Comparison of ENCODE assay signal across 32 cellular contexts in the genomic region with DNA sequence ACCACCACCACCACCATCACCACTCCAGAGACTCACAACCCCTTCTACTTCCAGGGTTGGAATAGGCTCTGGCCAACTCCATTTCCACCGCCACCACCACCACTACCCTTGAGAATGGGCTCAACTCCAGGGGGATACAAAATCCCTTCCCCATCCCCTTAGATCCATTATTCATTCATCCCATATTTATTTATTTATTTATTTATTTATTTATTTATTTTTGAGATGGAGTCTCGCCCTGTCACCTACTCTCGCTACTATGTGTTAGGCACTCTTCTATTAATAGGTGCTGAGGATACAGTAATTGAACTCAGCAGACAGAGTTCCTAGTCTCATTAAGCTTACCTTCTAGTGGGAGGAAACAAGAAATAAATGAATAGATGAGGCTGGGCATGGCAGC. TPM values are rescaled to one million over a fixed set of nuclear protein-coding genes. Genes with fewer than 3 reads are reported as not detected.
"Had no signal": no experiment of that assay in that cellular context is flagged by ENCODE, and none has a peak within 500 bp of the region (broad histone marks: within the 10 kb centered on the region; RNA-seq: fewer than 3 reads in every experiment).

No MANE protein-coding gene starts in this region.

- H3K4me1 ChIP-seq: breast epithelium had no signal

- H3K4me3 Mint-ChIP-seq: activated CD4-positive, alpha-beta memory T cell treated with anti-CD3 and anti-CD28 coated beads for 36 hours; activated CD4-positive, alpha-beta T cell treated with anti-CD3 and anti-CD28 coated beads for 36 hours; activated CD4-positive, alpha-beta T cell treated with anti-CD3 and anti-CD28 coated beads, Interleukin-2, amount 10 ng/mL, durations not matched to agents 24 days and 14 days; activated CD8-positive, alpha-beta memory T cell treated with anti-CD3 and anti-CD28 coated beads, Interleukin-2, amount 10 ng/mL, durations not matched to agents 7 days and 5 days; activated CD8-positive, alpha-beta T cell treated with anti-CD3 and anti-CD28 coated beads, Interleukin-2, amount 10 ng/mL, durations not matched to agents 7 days and 5 days; activated naive CD4-positive, alpha-beta T cell treated with anti-CD3 and anti-CD28 coated beads, Interleukin-2, amount 10 ng/mL, durations not matched to agents 7 days and 5 days; activated naive CD8-positive, alpha-beta T cell treated with anti-CD3 and anti-CD28 coated beads, Interleukin-2, amount 10 ng/mL, durations not matched to agents 7 days and 5 days; activated T-helper 1 cell treated with anti-CD3 and anti-CD28 coated beads, Interleukin-12 subunit alpha, Interleukin-12 subunit beta, Interleukin-2, Interleukin-4 antibody, amounts not matched to agents 30 ng/mL and 10 ng/mL and 1 ng/mL, durations not matched to agents 14 hours and 24 hours and 36 hours; dendritic cell treated with granulocyte-macrophage colony-stimulating factor and Interleukin-4, amounts not matched to agents 40 ng/mL and 50 ng/mL, for 4 days had no signal

- H3K36me3 ChIP-seq: ascending aorta, breast epithelium, cardiac muscle cell, esophagus muscularis mucosa, gastrocnemius medialis had no signal

- ATAC-seq: activated CD4-positive, alpha-beta T cell treated with anti-CD3 and anti-CD28 coated beads for 36 hours; activated CD8-positive, alpha-beta memory T cell treated with anti-CD3 and anti-CD28 coated beads, Interleukin-2, amount 10 ng/mL, durations not matched to agents 7 days and 5 days; activated CD8-positive, alpha-beta T cell treated with anti-CD3 and anti-CD28 coated beads, Interleukin-2, amount 10 ng/mL, durations not matched to agents 7 days and 5 days; activated naive CD4-positive, alpha-beta T cell treated with anti-CD3 and anti-CD28 coated beads, Interleukin-2, amount 50 U/mL, for 72 hours; foreskin keratinocyte; gastrocnemius medialis had no signal

- H3K9me3 ChIP-seq: ascending aorta, breast epithelium, esophagus muscularis mucosa, gastrocnemius medialis had no signal

- DNase-seq: activated CD4-positive, alpha-beta memory T cell treated with anti-CD3 and anti-CD28 coated beads for 36 hours; activated CD4-positive, alpha-beta T cell treated with anti-CD3 and anti-CD28 coated beads for 36 hours; activated CD4-positive, alpha-beta T cell treated with anti-CD3 and anti-CD28 coated beads, Interleukin-2, amount 10 ng/mL, durations not matched to agents 24 days and 14 days; activated CD4-positive, CD25-positive, alpha-beta regulatory T cell; activated CD4-positive, CD25-positive, alpha-beta regulatory T cell treated with anti-CD3 and anti-CD28 coated beads, Interleukin-2, amount 50 U/mL, for 72 hours; activated CD8-positive, alpha-beta memory T cell treated with anti-CD3 and anti-CD28 coated beads, Interleukin-2, amount 10 ng/mL, durations not matched to agents 7 days and 5 days; activated CD8-positive, alpha-beta memory T cell treated with anti-CD3 and anti-CD28 coated beads, Interleukin-2, amount 50 U/mL, for 4 hours; activated CD8-positive, alpha-beta T cell treated with anti-CD3 and anti-CD28 coated beads, Interleukin-2, amount 10 ng/mL, durations not matched to agents 7 days and 5 days; activated effector memory CD4-positive, alpha-beta T cell treated with anti-CD3 and anti-CD28 coated beads, Interleukin-2, amount 50 U/mL, for 16 hours; activated naive CD4-positive, alpha-beta T cell treated with anti-CD3 and anti-CD28 coated beads, Interleukin-2, amount 10 ng/mL, durations not matched to agents 7 days and 5 days; activated naive CD8-positive, alpha-beta T cell treated with anti-CD3 and anti-CD28 coated beads, Interleukin-2, amount 10 ng/mL, durations not matched to agents 7 days and 5 days; activated T-cell treated with anti-CD3 and anti-CD28 coated beads, Interleukin-2, amount 50 U/mL, for 1 hour; activated T-cell treated with anti-CD3 and anti-CD28 coated beads, Interleukin-2, amount 50 U/mL, for 48 hours; central memory CD4-positive, alpha-beta T cell; cerebellar nuclear complex; dorsolateral prefrontal cortex; effector memory CD4-positive, alpha-beta T cell; erythroblast; foreskin keratinocyte; gastrocnemius medialis; glutamatergic neuron; T-helper 2 cell had no signal

- H3K36me3 Mint-ChIP-seq: activated CD4-positive, alpha-beta memory T cell treated with anti-CD3 and anti-CD28 coated beads for 36 hours; activated CD8-positive, alpha-beta memory T cell treated with anti-CD3 and anti-CD28 coated beads, Interleukin-2, amount 10 ng/mL, durations not matched to agents 7 days and 5 days; activated naive CD4-positive, alpha-beta T cell treated with anti-CD3 and anti-CD28 coated beads, Interleukin-2, amount 10 ng/mL, durations not matched to agents 7 days and 5 days; activated naive CD4-positive, alpha-beta T cell treated with anti-CD3 and anti-CD28 coated beads, Interleukin-2, amount 50 U/mL, for 72 hours; activated naive CD8-positive, alpha-beta T cell treated with anti-CD3 and anti-CD28 coated beads, Interleukin-2, amount 10 ng/mL, durations not matched to agents 7 days and 5 days; brain had no signal

- H3K27me3 ChIP-seq: ascending aorta, breast epithelium, cardiac muscle cell, dorsolateral prefrontal cortex, esophagus muscularis mucosa, foreskin keratinocyte, gastrocnemius medialis had no signal

- H3K27ac Mint-ChIP-seq: activated CD4-positive, alpha-beta memory T cell treated with anti-CD3 and anti-CD28 coated beads for 36 hours; activated CD4-positive, alpha-beta T cell treated with anti-CD3 and anti-CD28 coated beads for 36 hours; activated CD4-positive, alpha-beta T cell treated with anti-CD3 and anti-CD28 coated beads, Interleukin-2, amount 10 ng/mL, durations not matched to agents 24 days and 14 days; activated CD8-positive, alpha-beta memory T cell treated with anti-CD3 and anti-CD28 coated beads, Interleukin-2, amount 10 ng/mL, durations not matched to agents 7 days and 5 days; activated CD8-positive, alpha-beta T cell treated with anti-CD3 and anti-CD28 coated beads, Interleukin-2, amount 10 ng/mL, durations not matched to agents 7 days and 5 days; activated naive CD4-positive, alpha-beta T cell treated with anti-CD3 and anti-CD28 coated beads, Interleukin-2, amount 10 ng/mL, durations not matched to agents 7 days and 5 days; activated naive CD4-positive, alpha-beta T cell treated with anti-CD3 and anti-CD28 coated beads, Interleukin-2, amount 50 U/mL, for 72 hours; activated naive CD8-positive, alpha-beta T cell treated with anti-CD3 and anti-CD28 coated beads, Interleukin-2, amount 10 ng/mL, durations not matched to agents 7 days and 5 days; activated T-helper 1 cell treated with anti-CD3 and anti-CD28 coated beads, Interleukin-12 subunit alpha, Interleukin-12 subunit beta, Interleukin-2, Interleukin-4 antibody, amounts not matched to agents 30 ng/mL and 10 ng/mL and 1 ng/mL, durations not matched to agents 14 hours and 24 hours and 36 hours; activated T-helper 2 cell treated with anti-CD3 and anti-CD28 coated beads, Interferon-gamma antibody, Interleukin-2, Interleukin-4, amounts not matched to agents 10 μg/mL and 5 μg/mL and 100 μg/mL, durations not matched to agents 14 hours and 24 hours and 36 hours; brain; dendritic cell treated with granulocyte-macrophage colony-stimulating factor and Interleukin-4, amounts not matched to agents 40 ng/mL and 50 ng/mL, for 4 days had no signal

- H3K4me3 ChIP-seq: ascending aorta, breast epithelium, cardiac muscle cell, coronary artery, dorsolateral prefrontal cortex, esophagus muscularis mucosa, gastrocnemius medialis had no signal

- H3K27ac ChIP-seq: ascending aorta, breast epithelium, cardiac muscle cell, coronary artery, dorsolateral prefrontal cortex, esophagus muscularis mucosa, foreskin keratinocyte, gastrocnemius medialis had no signal

- H3K9me3 Mint-ChIP-seq: activated CD4-positive, alpha-beta memory T cell treated with anti-CD3 and anti-CD28 coated beads for 36 hours; activated CD4-positive, alpha-beta T cell treated with anti-CD3 and anti-CD28 coated beads, Interleukin-2, amount 10 ng/mL, durations not matched to agents 24 days and 14 days; activated naive CD4-positive, alpha-beta T cell treated with anti-CD3 and anti-CD28 coated beads, Interleukin-2, amount 10 ng/mL, durations not matched to agents 7 days and 5 days; activated naive CD4-positive, alpha-beta T cell treated with anti-CD3 and anti-CD28 coated beads, Interleukin-2, amount 50 U/mL, for 72 hours; activated naive CD8-positive, alpha-beta T cell treated with anti-CD3 and anti-CD28 coated beads, Interleukin-2, amount 10 ng/mL, durations not matched to agents 7 days and 5 days; activated T-helper 1 cell treated with anti-CD3 and anti-CD28 coated beads, Interleukin-12 subunit alpha, Interleukin-12 subunit beta, Interleukin-2, Interleukin-4 antibody, amounts not matched to agents 30 ng/mL and 10 ng/mL and 1 ng/mL, durations not matched to agents 14 hours and 24 hours and 36 hours; activated T-helper 2 cell treated with anti-CD3 and anti-CD28 coated beads, Interferon-gamma antibody, Interleukin-2, Interleukin-4, amounts not matched to agents 10 μg/mL and 5 μg/mL and 100 μg/mL, durations not matched to agents 14 hours and 24 hours and 36 hours; dendritic cell treated with granulocyte-macrophage colony-stimulating factor and Interleukin-4, amounts not matched to agents 40 ng/mL and 50 ng/mL, for 4 days had no signal

RNA-seq across cellular contexts. Expression of gene ADCY6, which starts 4.8 kb away (rescaled TPM):
- total RNA-seq: activated naive CD8-positive, alpha-beta T cell treated with anti-CD3 and anti-CD28 coated beads, Interleukin-2, amount 10 ng/mL, durations not matched to agents 7 days and 5 days had no signal
